ENCODE assay signal across 8 cellular contexts in genomic region chr11:108592591-108593213, GRCh38. TPM values are rescaled to one million over a fixed set of nuclear protein-coding genes. Genes with fewer than 3 reads are reported as not detected.
DNase-seq lines count a peak whose midpoint lies in the region; ATAC-seq and TF ChIP-seq lines count a peak whose summit lies in the region.

No MANE protein-coding gene starts in this region.

- ATAC-seq in Right ventricle myocardium inferior (peak; percentile 22), HG03354 (IDR thresholded peaks at IDR 0.05; ENCODE audit: poor library complexity, severe bottlenecking, unreplicated experiment) (peak; percentile 40), memory B cell (ENCODE audit: low read depth) (peak; percentile 24), HG03565 (IDR thresholded peaks at IDR 0.05; ENCODE audit: unreplicated experiment) (no peak)

- intact Hi-C loops in Right ventricle myocardium inferior (cut with DNase I) = loop anchor here (5.0 kb wide), 2 partner anchors 55 to 125 kb away; partner anchors contain the start of gene C11orf65
- intact Hi-C loops in cardiac septum (cut with DNase I) = no loop called here

- H3K27me3 Mint-ChIP-seq in chondrocyte (ENCODE audit: low read depth) = no peaks in the 10 kb centered on the region
- peaks cover 23% of the 10 kb centered on the region for H3K27me3 Mint-ChIP-seq in memory B cell

- H3K4me1 Mint-ChIP-seq in chondrocyte (ENCODE audit: low read depth) (peaks cover 16% of the 10 kb centered on the region), memory B cell (peaks cover 8% of the 10 kb centered on the region)

- no peak overlapping the region for H3K27ac Mint-ChIP-seq in chondrocyte (ENCODE audit: unreplicated experiment)
- H3K27ac Mint-ChIP-seq in memory B cell = no peak overlapping the region

- peak overlapping the region; percentile 69 for H3K27ac ChIP-seq in WERI-Rb-1

- TF ChIP-seq CTCF in WERI-Rb-1 (IDR thresholded peaks at IDR 0.05; ENCODE audit: low read depth, low read length) (no peak), chondrocyte (IDR thresholded peaks at IDR 0.05) (no peak)

- H3K36me3 ChIP-seq in WERI-Rb-1 = no peaks in the 10 kb centered on the region

- DNase-seq in Right ventricle myocardium inferior (ENCODE audit: missing footprints) = peak; percentile 66
- no peak for DNase-seq in cardiac septum (ENCODE audit: low spot score)
- DNase-seq in WERI-Rb-1 = peak; percentile 44
- no peak for DNase-seq in chondrocyte (ENCODE audit: low spot score)
- peak in 1 of 2 donors; percentile 27 for DNase-seq in memory B cell (ENCODE audit: low spot score in 2 of 2)
- DNase-seq in stimulated activated CD8-positive, alpha-beta memory T cell treated with anti-CD3 and anti-CD28 coated beads, Interleukin-4, amount 100 ng/mL, for 24 hours (ENCODE audit: low read depth) = peak; percentile 6

- no peaks in the 10 kb centered on the region for H3K9me3 Mint-ChIP-seq in chondrocyte (ENCODE audit: low read depth)
- H3K9me3 Mint-ChIP-seq in memory B cell = no peaks in the 10 kb centered on the region

- no peaks in the 10 kb centered on the region for H3K36me3 Mint-ChIP-seq in chondrocyte (ENCODE audit: low read depth)
- no peaks in the 10 kb centered on the region for H3K36me3 Mint-ChIP-seq in memory B cell

- H3K4me3 ChIP-seq in WERI-Rb-1 (ENCODE audit: low read depth, low read length) = peak overlapping the region; percentile 72

- no peaks in the 10 kb centered on the region for H3K27me3 ChIP-seq in WERI-Rb-1 (ENCODE audit: insufficient read depth, low read depth, severe bottlenecking)

- H3K9me3 ChIP-seq in WERI-Rb-1 (ENCODE audit: severe bottlenecking) = no peaks in the 10 kb centered on the region

- H3K4me3 Mint-ChIP-seq in chondrocyte (ENCODE audit: unreplicated experiment) = peak overlapping the region; percentile 86
- peak overlapping the region; percentile 82 for H3K4me3 Mint-ChIP-seq in memory B cell

RNA-seq across cellular contexts. Expression of gene EXPH5, which starts 0.9 kb away (rescaled TPM):
- total RNA-seq in Right ventricle myocardium inferior (2.2 TPM), cardiac septum (0.46 TPM), chondrocyte (0.75 to 1.5 TPM (median 1.1 TPM) in 3 replicates)

Comparison
In these comparisons a context has a peak if more than half of its experiments do, and no peak if none do; other contexts are left out.
1. DNase-seq: peak in Right ventricle myocardium inferior (single experiment), WERI-Rb-1 (single experiment) and stimulated activated CD8-positive, alpha-beta memory T cell treated with anti-CD3 and anti-CD28 coated beads, Interleukin-4, amount 100 ng/mL, for 24 hours (single experiment); none in cardiac septum (single experiment) and chondrocyte (single experiment).